7 cellular contexts compared by ENCODE assay signal in the genomic region with DNA sequence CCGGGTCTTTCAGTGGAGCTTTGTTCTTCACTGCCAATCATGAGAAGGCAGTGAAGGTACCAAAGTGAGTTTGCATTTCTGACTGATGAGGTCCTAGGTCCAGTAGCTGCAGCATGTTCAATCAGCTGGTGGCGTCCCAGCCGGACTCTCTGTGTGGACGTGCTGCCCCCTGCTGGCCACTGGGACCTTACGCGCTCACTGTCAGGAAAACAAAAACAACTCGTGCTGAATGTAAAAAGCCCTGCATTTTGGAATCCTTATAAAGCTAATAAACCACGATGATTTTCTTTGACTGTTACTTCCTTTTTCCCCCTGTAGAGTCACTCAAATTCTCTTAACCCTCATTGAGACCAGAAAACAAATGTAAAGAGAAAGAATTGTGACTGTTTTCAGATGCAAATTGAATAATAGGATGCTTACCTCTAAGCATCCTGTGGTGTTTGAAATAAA. TPM values are rescaled to one million over a fixed set of nuclear protein-coding genes. Genes with fewer than 3 reads are reported as not detected.
DNase-seq lines count a peak whose midpoint lies in the region; FAIRE-seq and TF ChIP-seq lines count a peak whose summit lies in the region.

No MANE protein-coding gene starts in this region.

- H3K14ac ChIP-seq in neuronal stem cell (ENCODE audit: low read length), result no peak overlapping the region

- H2BK5ac ChIP-seq in neuronal stem cell (ENCODE audit: low read length), result no peak overlapping the region

- TF ChIP-seq CTCF in KMS-11 (conservative IDR thresholded peaks at IDR 0.05; ENCODE audit: low read depth, low read length), result peak; percentile 83
- TF ChIP-seq CTCF in foreskin fibroblast (IDR thresholded peaks at IDR 0.05; ENCODE audit: low read depth, low read length), result peak; percentile 93

- H2BK120ac ChIP-seq in neuronal stem cell (ENCODE audit: low read depth, low read length), result no peak overlapping the region

- H3K79me1 ChIP-seq in neuronal stem cell (ENCODE audit: low read depth, low read length), result peaks cover under 1% of the 10 kb centered on the region

- H2AK5ac ChIP-seq in neuronal stem cell (ENCODE audit: low read depth, low read length), result no peak overlapping the region

- no peak overlapping the region for H3K18ac ChIP-seq in neuronal stem cell (ENCODE audit: low read length)

- no peaks in the 10 kb centered on the region for H3K9me3 ChIP-seq in neuronal stem cell (replicated peaks in 1 of 2; ENCODE audit: control insufficient read depth in 2 of 2, insufficient read depth in 1 of 2, low read depth in 1 of 2, low read length in 2 of 2)

- DNase-seq in GM12892 (ENCODE audit: insufficient read length), result peak; percentile 46
- DNase-seq in RPMI7951 (ENCODE audit: low read depth), result peak; percentile 68
- peak; percentile 68 for DNase-seq in activated T-helper 1 cell treated with anti-CD3 and anti-CD28 coated beads, Interleukin-2, amount 50 U/mL, for 16 hours (ENCODE audit: low read depth in 1 of 2, low spot score in 1 of 2)
- DNase-seq in foreskin fibroblast, result peak; percentile 69 to 92
- peak; percentile 86 for DNase-seq in neuronal stem cell (ENCODE audit: low spot score)
- DNase-seq in stromal cell of bone marrow (ENCODE audit: low read depth), result peak; percentile 61

- H3K27ac ChIP-seq in KMS-11, result no peak overlapping the region
- no peak overlapping the region for H3K27ac ChIP-seq in neuronal stem cell (replicated peaks; ENCODE audit: low read length)

- H3K4me3 ChIP-seq in KMS-11 (IDR thresholded peaks at IDR 0.05; ENCODE audit: insufficient read depth, low read depth, low read length), result no peak overlapping the region
- no peak overlapping the region for H3K4me3 ChIP-seq in foreskin fibroblast (ENCODE audit: low read depth in 1 of 2, low read length in 2 of 2)
- no peak overlapping the region for H3K4me3 ChIP-seq in neuronal stem cell (ENCODE audit: low read length in 2 of 2)

- WGBS in neuronal stem cell (ENCODE audit: extremely low coverage in 2 of 2, insufficient read length in 2 of 2, insufficient replicate concordance in 1 of 2), 2 donors, result no CpG with 5 or more reads among the region's 8 CpGs

- no peak overlapping the region for H4K91ac ChIP-seq in neuronal stem cell (ENCODE audit: low read depth, low read length, poor library complexity)

- no peak overlapping the region for H3K23ac ChIP-seq in neuronal stem cell (ENCODE audit: low read depth, low read length, poor library complexity)

- H4K20me1 ChIP-seq in KMS-11 (ENCODE audit: insufficient read depth), result no peaks in the 10 kb centered on the region

- no peak overlapping the region for H3K4ac ChIP-seq in neuronal stem cell (ENCODE audit: low read length)

- H3K4me1 ChIP-seq in KMS-11 (ENCODE audit: low read depth, poor library complexity, severe bottlenecking) (no peaks in the 10 kb centered on the region), neuronal stem cell (ENCODE audit: control insufficient read depth in 2 of 2, insufficient read depth in 1 of 2, low read depth in 1 of 2, low read length in 2 of 2) (no peaks in the 10 kb centered on the region)

- no peak overlapping the region for H2BK15ac ChIP-seq in neuronal stem cell (ENCODE audit: low read length)

- 0 out of 2 replicates have a peak overlapping the region, but pooled peaks have one; percentile 33 for H3K4me2 ChIP-seq in KMS-11
- H3K4me2 ChIP-seq in neuronal stem cell (ENCODE audit: insufficient read depth, low read length, poor library complexity, severe bottlenecking), result no peak overlapping the region

- TF ChIP-seq POLR2A in GM12892 (IDR thresholded peaks at IDR 0.05; ENCODE audit: low read depth, low read length), result no peak

- H3K27me3 ChIP-seq in KMS-11 (ENCODE audit: insufficient read depth, low read depth) (no peaks in the 10 kb centered on the region; the same call in 1 of the 2 replicates), neuronal stem cell (ENCODE audit: control insufficient read depth in 3 of 3, insufficient read depth in 3 of 3, low read depth in 1 of 3, low read length in 3 of 3) (peaks cover 0 to 20% (median 0%) of the 10 kb centered on the region in 3 experiments)

- FAIRE-seq in GM12892 (lab: Jason Lieb, UNC), result no peak

- no peak overlapping the region for H2BK12ac ChIP-seq in neuronal stem cell (ENCODE audit: low read length)

- H2AFZ ChIP-seq in KMS-11 (ENCODE audit: low read depth), result peak overlapping the region; percentile 54
- H2AFZ ChIP-seq in neuronal stem cell (ENCODE audit: low read length), result peak overlapping the region; percentile 26

- no peak overlapping the region for H4K8ac ChIP-seq in neuronal stem cell (ENCODE audit: low read depth, low read length)

- H3K79me2 ChIP-seq in KMS-11 (ENCODE audit: insufficient read depth, low read depth), result no peaks in the 10 kb centered on the region

- H3K9ac ChIP-seq in KMS-11, result no peak overlapping the region
- no peak overlapping the region for H3K9ac ChIP-seq in neuronal stem cell (ENCODE audit: low read depth, low read length, poor library complexity)

- no peaks in the 10 kb centered on the region for H3K36me3 ChIP-seq in KMS-11 (ENCODE audit: insufficient read depth)
- H3K36me3 ChIP-seq in neuronal stem cell (replicated peaks in 1 of 2; ENCODE audit: control insufficient read depth in 2 of 2, insufficient read depth in 2 of 2, low read length in 2 of 2), result no peaks in the 10 kb centered on the region

RNA-seq across cellular contexts. Expression of gene CD24, which starts 4.9 kb away (rescaled TPM):
- 2.5 TPM for polyA plus RNA-seq in GM12892 (2012; ENCODE audit: missing spikeins)
- total RNA-seq in RPMI7951 (2014; rRNA removed; shearing (Covaris generic)), result 0.72 and 1.9 TPM in 2 replicates
- 366 TPM for polyA plus RNA-seq in neuronal stem cell (2013, experiment 1 of 2)
- 378 TPM for polyA plus RNA-seq in neuronal stem cell (2013, experiment 2 of 2)

RNA-seq across cellular contexts. Expression of gene MTRES1, which starts 48.5 kb away (rescaled TPM):
- 21.8 TPM for polyA plus RNA-seq in GM12892 (2012; ENCODE audit: missing spikeins)
- total RNA-seq in RPMI7951 (2014; rRNA removed; shearing (Covaris generic)), result 25.7 and 32.8 TPM in 2 replicates
- 18.8 TPM for polyA plus RNA-seq in neuronal stem cell (2013, experiment 1 of 2)
- 19.2 TPM for polyA plus RNA-seq in neuronal stem cell (2013, experiment 2 of 2)
